In the genomic region with DNA sequence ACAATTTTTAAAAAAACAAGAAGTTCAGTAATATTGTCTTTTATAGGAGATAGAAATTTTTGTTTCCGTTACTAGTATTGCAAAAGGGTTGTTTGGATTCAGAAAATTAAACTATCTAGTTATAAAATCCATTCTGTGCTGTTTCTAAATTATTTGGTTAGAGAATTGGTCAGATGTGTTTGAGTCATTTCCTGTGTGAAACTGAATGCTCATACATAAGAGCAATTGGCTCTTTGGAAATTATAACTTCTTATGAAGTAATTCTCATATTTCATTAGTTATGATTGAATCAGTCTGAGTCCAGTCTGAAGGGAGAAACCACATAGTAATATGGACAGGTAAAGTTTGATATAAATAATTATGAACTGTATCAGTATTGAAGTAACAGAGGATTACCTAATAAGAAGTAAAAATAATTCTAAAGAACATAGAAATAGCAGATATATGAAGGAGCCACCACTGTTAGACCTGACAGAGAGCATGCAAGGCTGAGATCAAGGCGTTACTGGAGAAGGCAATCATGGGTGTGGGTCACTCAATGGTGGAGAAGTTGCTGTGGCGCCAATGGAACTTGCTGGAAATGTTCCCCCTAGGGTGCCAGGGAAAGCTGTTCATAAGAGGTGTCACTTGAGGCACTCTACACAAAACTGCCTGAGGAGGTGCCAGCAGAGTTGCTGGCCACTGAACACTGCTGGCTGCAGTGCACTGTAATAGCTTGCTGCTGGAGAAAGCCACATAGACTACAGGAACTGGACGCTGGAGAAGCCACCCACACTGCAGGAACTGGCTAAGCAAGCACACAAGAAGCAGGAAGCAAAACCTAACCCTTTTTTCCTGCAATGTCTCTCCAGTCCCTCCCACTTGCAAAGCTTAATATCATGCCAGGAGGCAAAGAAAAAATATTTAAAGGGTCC, we compare ENCODE assay signal across 9 cellular contexts. TPM values are rescaled to one million over a fixed set of nuclear protein-coding genes. Genes with fewer than 3 reads are reported as not detected.
A peak's percentile ranks its signal among the peaks of the same experiment; 100 is the strongest.
DNase-seq lines count a peak whose midpoint lies in the region; ATAC-seq and TF ChIP-seq lines count a peak whose summit lies in the region.
"Had no signal": no experiment of that assay in that cellular context is flagged by ENCODE, and none has a peak within 500 bp of the region (broad histone marks: within the 10 kb centered on the region; RNA-seq: fewer than 3 reads in every experiment).

No MANE protein-coding gene starts in this region.

- POLR2A ChIA-PET in Caco-2 (lab: Charles Lee), result no interaction called here

- H3K4me1 Mint-ChIP-seq in Caco-2 (ENCODE audit: low read depth, unreplicated experiment), result no peaks in the 10 kb centered on the region

- H3K36me3 Mint-ChIP-seq in Caco-2 (ENCODE audit: insufficient read depth, unreplicated experiment), result no peaks in the 10 kb centered on the region

- H3K9me3 ChIP-seq in SJCRH30 (replicated peaks) (no peaks in the 10 kb centered on the region), Caco-2 (no peaks in the 10 kb centered on the region)

- no TSS peak for BruUV-seq in Caco-2 (replicated peaks; lab: Mats Ljungman, UMichigan)

- H3K36me3 ChIP-seq in SJCRH30, result no peaks in the 10 kb centered on the region
- no peaks in the 10 kb centered on the region for H3K36me3 ChIP-seq in Caco-2 (ENCODE audit: control insufficient read depth, insufficient read depth, low read length)

- ATAC-seq in GM18517 (IDR thresholded peaks at IDR 0.05; ENCODE audit: unreplicated experiment), result peak; percentile 59
- ATAC-seq in HG02870 (IDR thresholded peaks at IDR 0.05; ENCODE audit: unreplicated experiment), result peak; percentile 47

- no peaks in the 10 kb centered on the region for H3K27me3 ChIP-seq in SJCRH30
- no peaks in the 10 kb centered on the region for H3K27me3 ChIP-seq in Caco-2 (replicated peaks; ENCODE audit: control insufficient read depth, insufficient read depth, low read length)

- no peak for TF ChIP-seq CTCF in fibroblast of pulmonary artery (IDR thresholded peaks at IDR 0.05; ENCODE audit: low read length, missing control alignments)
- no peak for TF ChIP-seq CTCF in Caco-2 (IDR thresholded peaks at IDR 0.05; ENCODE audit: insufficient read depth in 1 of 2, low read depth in 1 of 2, low read length in 1 of 2, severe bottlenecking in 1 of 2, unreplicated experiment in 1 of 2)

- no peaks in the 10 kb centered on the region for H3K27me3 Mint-ChIP-seq in Caco-2 (ENCODE audit: insufficient read depth, unreplicated experiment)

- H3K4me1 ChIP-seq in SJCRH30 (0 out of 2 replicates have a peak, but pooled peaks cover 3% of the 10 kb centered on the region), Caco-2 (no peaks in the 10 kb centered on the region)

- intact Hi-C loops in Caco-2 (cut with micrococcal nuclease; ENCODE audit: unreplicated experiment), result no loop called here

- no peaks in the 10 kb centered on the region for H3K9me3 Mint-ChIP-seq in Caco-2 (ENCODE audit: unreplicated experiment)

- no peak overlapping the region for H3K27ac Mint-ChIP-seq in Caco-2 (ENCODE audit: unreplicated experiment)

- peak; percentile 4 to 13 for DNase-seq in SJCRH30
- peak; percentile 79 for DNase-seq in fibroblast of pulmonary artery (ENCODE audit: low read depth)
- no peak for DNase-seq in epidermal melanocyte (ENCODE audit: insufficient read length, low spot score)
- no peak for DNase-seq in DMS153 (lab: John Stamatoyannopoulos, UW)
- no peak for DNase-seq in Caco-2

- CTCF ChIA-PET in Caco-2 (lab: Charles Lee), result no interaction called here

- H3K27ac ChIP-seq in SJCRH30 (no peak overlapping the region), skin epidermis (peak overlapping the region in 18 of 21 experiments; percentile 5 to 81 (median 72))

- H3K4me3 Mint-ChIP-seq in Caco-2 (ENCODE audit: unreplicated experiment), result no peak overlapping the region

- H3K4me3 ChIP-seq in SJCRH30 (no peak overlapping the region), fibroblast of pulmonary artery (replicated peaks; ENCODE audit: low read depth, low read length) (peak overlapping the region; percentile 4), skin epidermis (no peak overlapping the region), Caco-2 (ENCODE audit: low read depth, low read length) (no peak overlapping the region)

RNA-seq across cellular contexts. Expression of a gene that starts 18.0 kb away (rescaled TPM):
- total RNA-seq in SJCRH30 (2014; rRNA removed; shearing (Covaris generic)), result 1.1 and 3.6 TPM in 2 replicates
- total RNA-seq in Caco-2 (2022), result not detected in 2 replicates
- total RNA-seq: T-helper 2 cell treated with Interferon-gamma antibody and Interleukin-4, amounts not matched to agents 100 ng/mL and 5 ng/mL, for 36 hours had no signal

RNA-seq across cellular contexts. Expression of a gene that starts 57.2 kb away (rescaled TPM):
- total RNA-seq in SJCRH30 (2014; rRNA removed; shearing (Covaris generic)), result not detected in 2 replicates
- 2.7 and 3.4 TPM in 2 replicates for total RNA-seq in Caco-2 (2022)

Comparison
In these comparisons a context has a peak if more than half of its experiments do, and no peak if none do; other contexts are left out.
1. DNase-seq: peak in SJCRH30 (2 of 2) and fibroblast of pulmonary artery (single experiment); none in epidermal melanocyte (single experiment), DMS153 (single experiment) and Caco-2 (0 of 2).